In the genomic region with DNA sequence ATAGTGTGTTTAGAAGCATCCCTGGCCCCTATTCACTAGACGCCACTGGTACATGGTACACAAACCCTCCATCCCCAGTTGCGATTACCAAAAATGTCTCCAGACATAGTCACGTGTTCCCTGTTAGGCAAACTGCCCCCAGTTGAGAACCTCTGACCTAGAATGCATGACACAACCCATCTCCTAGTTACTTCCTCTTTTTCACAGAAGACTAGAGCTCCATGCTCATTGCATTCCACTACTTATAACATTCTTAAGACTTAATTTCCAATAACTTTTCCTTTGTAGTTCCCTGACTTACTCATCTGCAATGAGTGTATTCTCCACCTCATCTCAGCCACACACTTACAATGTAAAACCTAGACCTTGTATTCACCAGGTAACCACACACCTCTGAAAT, we compare ENCODE assay signal across 1 cellular context.
TF ChIP-seq lines count a peak whose summit lies in the region.

No MANE protein-coding gene starts in this region.

TF ChIP-seq in K562, 482 proteins besides CTCF, POLR2A, EP300 and RAD21 (continued from another document and continues in another):
- TF ChIP-seq CEBPG (CRISPR knock-in tag; IDR thresholded peaks at IDR 0.05) (no peak), CEBPG (tag; conservative IDR thresholded peaks at IDR 0.05 in 1 of 2, IDR thresholded peaks at IDR 0.05 in 1 of 2) (peak in 1 of 2 experiments; percentile 35; a peak in 2 of 4 replicates), SMAD1 (IDR thresholded peaks at IDR 0.05; ENCODE audit: low read depth, low read length, partially characterized antibody) (no peak), XRCC5 (IDR thresholded peaks at IDR 0.05; ENCODE audit: low read depth, low read length) (no peak), SUPT5H (IDR thresholded peaks at IDR 0.05) (no peak), ZNF778 (CRISPR knock-in tag; IDR thresholded peaks at IDR 0.05) (no peak), ZBTB8A (IDR thresholded peaks at IDR 0.05; ENCODE audit: partially characterized antibody) (no peak), ZNF197 (CRISPR knock-in tag; IDR thresholded peaks at IDR 0.05; ENCODE audit: low read depth) (no peak), ZNF232 (CRISPR knock-in tag; IDR thresholded peaks at IDR 0.05) (no peak), ELF4 (CRISPR knock-in tag; IDR thresholded peaks at IDR 0.05) (no peak), NFYB (IDR thresholded peaks at IDR 0.05; ENCODE audit: extremely low read depth, insufficient read length) (no peak), ZNF398 (CRISPR knock-in tag; IDR thresholded peaks at IDR 0.05) (no peak), ZKSCAN8 (CRISPR knock-in tag; IDR thresholded peaks at IDR 0.05) (no peak), RNF2 (IDR thresholded peaks at IDR 0.05) (no peak), XRCC4 (IDR thresholded peaks at IDR 0.05; ENCODE audit: extremely low read depth, insufficient read depth, insufficient read length) (no peak), MAFG (tag; conservative IDR thresholded peaks at IDR 0.05) (no peak), KLF16 (IDR thresholded peaks at IDR 0.05) (no peak), L3MBTL2 (IDR thresholded peaks at IDR 0.05) (peak; percentile 37; the same call in 1 of the 2 replicates), HOXB6 (CRISPR knock-in tag; IDR thresholded peaks at IDR 0.05; ENCODE audit: borderline replicate concordance) (no peak), DDX20 (tag; IDR thresholded peaks at IDR 0.05; ENCODE audit: low read depth) (no peak), SMARCE1 (IDR thresholded peaks at IDR 0.05) (no peak), ZNF717 (CRISPR knock-in tag; IDR thresholded peaks at IDR 0.05) (no peak), TRIM28 (IDR thresholded peaks at IDR 0.05) (no peak), POLR2H (tag; IDR thresholded peaks at IDR 0.05; ENCODE audit: low read depth) (no peak), NFE2L1 (tag; IDR thresholded peaks at IDR 0.05; ENCODE audit: borderline replicate concordance, low read depth) (no peak), NR2C2 (CRISPR knock-in tag; IDR thresholded peaks at IDR 0.05) (0 out of 2 replicates have a peak, but pooled peaks have one; percentile 34), NR2C2 (tag; IDR thresholded peaks at IDR 0.05) (peak; percentile 71), MIER1 (IDR thresholded peaks at IDR 0.05; ENCODE audit: low read depth) (no peak), HDAC1 (IDR thresholded peaks at IDR 0.05) (no peak), YY1 (IDR thresholded peaks at IDR 0.05; ENCODE audit: borderline replicate concordance in 1 of 3, control insufficient read depth in 1 of 3, extremely low read depth in 1 of 3, insufficient read depth in 3 of 3, insufficient read length in 1 of 3, insufficient replicate concordance in 2 of 3, low read depth in 1 of 3, low read length in 2 of 3) (peak in 1 of 3 experiments; percentile 41), ZNF431 (CRISPR knock-in tag; IDR thresholded peaks at IDR 0.05) (no peak), CREBBP (IDR thresholded peaks at IDR 0.05; ENCODE audit: low read depth, low read length) (no peak), KLF1 (tag; IDR thresholded peaks at IDR 0.05) (no peak), KAT7 (CRISPR knock-in tag; IDR thresholded peaks at IDR 0.05; ENCODE audit: borderline replicate concordance) (no peak), MTA3 (IDR thresholded peaks at IDR 0.05; ENCODE audit: borderline replicate concordance) (no peak), ZNF12 (CRISPR knock-in tag; IDR thresholded peaks at IDR 0.05) (no peak)
- TF ChIP-seq, protein P1, sequence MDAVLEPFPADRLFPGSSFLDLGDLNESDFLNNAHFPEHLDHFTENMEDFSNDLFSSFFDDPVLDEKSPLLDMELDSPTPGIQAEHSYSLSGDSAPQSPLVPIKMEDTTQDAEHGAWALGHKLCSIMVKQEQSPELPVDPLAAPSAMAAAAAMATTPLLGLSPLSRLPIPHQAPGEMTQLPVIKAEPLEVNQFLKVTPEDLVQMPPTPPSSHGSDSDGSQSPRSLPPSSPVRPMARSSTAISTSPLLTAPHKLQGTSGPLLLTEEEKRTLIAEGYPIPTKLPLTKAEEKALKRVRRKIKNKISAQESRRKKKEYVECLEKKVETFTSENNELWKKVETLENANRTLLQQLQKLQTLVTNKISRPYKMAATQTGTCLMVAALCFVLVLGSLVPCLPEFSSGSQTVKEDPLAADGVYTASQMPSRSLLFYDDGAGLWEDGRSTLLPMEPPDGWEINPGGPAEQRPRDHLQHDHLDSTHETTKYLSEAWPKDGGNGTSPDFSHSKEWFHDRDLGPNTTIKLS (IDR thresholded peaks at IDR 0.05; ENCODE audit: borderline replicate concordance, low read depth) = no peak
- TF ChIP-seq, protein P2, sequence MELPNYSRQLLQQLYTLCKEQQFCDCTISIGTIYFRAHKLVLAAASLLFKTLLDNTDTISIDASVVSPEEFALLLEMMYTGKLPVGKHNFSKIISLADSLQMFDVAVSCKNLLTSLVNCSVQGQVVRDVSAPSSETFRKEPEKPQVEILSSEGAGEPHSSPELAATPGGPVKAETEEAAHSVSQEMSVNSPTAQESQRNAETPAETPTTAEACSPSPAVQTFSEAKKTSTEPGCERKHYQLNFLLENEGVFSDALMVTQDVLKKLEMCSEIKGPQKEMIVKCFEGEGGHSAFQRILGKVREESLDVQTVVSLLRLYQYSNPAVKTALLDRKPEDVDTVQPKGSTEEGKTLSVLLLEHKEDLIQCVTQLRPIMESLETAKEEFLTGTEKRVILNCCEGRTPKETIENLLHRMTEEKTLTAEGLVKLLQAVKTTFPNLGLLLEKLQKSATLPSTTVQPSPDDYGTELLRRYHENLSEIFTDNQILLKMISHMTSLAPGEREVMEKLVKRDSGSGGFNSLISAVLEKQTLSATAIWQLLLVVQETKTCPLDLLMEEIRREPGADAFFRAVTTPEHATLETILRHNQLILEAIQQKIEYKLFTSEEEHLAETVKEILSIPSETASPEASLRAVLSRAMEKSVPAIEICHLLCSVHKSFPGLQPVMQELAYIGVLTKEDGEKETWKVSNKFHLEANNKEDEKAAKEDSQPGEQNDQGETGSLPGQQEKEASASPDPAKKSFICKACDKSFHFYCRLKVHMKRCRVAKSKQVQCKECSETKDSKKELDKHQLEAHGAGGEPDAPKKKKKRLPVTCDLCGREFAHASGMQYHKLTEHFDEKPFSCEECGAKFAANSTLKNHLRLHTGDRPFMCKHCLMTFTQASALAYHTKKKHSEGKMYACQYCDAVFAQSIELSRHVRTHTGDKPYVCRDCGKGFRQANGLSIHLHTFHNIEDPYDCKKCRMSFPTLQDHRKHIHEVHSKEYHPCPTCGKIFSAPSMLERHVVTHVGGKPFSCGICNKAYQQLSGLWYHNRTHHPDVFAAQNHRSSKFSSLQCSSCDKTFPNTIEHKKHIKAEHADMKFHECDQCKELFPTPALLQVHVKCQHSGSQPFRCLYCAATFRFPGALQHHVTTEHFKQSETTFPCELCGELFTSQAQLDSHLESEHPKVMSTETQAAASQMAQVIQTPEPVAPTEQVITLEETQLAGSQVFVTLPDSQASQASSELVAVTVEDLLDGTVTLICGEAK (IDR thresholded peaks at IDR 0.05) = no peak
- TF ChIP-seq, protein P2 (CRISPR knock-in tag; IDR thresholded peaks at IDR 0.05) = no peak
- TF ChIP-seq, protein P3, sequence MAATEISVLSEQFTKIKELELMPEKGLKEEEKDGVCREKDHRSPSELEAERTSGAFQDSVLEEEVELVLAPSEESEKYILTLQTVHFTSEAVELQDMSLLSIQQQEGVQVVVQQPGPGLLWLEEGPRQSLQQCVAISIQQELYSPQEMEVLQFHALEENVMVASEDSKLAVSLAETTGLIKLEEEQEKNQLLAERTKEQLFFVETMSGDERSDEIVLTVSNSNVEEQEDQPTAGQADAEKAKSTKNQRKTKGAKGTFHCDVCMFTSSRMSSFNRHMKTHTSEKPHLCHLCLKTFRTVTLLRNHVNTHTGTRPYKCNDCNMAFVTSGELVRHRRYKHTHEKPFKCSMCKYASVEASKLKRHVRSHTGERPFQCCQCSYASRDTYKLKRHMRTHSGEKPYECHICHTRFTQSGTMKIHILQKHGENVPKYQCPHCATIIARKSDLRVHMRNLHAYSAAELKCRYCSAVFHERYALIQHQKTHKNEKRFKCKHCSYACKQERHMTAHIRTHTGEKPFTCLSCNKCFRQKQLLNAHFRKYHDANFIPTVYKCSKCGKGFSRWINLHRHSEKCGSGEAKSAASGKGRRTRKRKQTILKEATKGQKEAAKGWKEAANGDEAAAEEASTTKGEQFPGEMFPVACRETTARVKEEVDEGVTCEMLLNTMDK (IDR thresholded peaks at IDR 0.05; ENCODE audit: borderline replicate concordance, insufficient read depth, low read depth, low read length, poor library complexity, severe bottlenecking) = no peak
- TF ChIP-seq, protein P4, sequence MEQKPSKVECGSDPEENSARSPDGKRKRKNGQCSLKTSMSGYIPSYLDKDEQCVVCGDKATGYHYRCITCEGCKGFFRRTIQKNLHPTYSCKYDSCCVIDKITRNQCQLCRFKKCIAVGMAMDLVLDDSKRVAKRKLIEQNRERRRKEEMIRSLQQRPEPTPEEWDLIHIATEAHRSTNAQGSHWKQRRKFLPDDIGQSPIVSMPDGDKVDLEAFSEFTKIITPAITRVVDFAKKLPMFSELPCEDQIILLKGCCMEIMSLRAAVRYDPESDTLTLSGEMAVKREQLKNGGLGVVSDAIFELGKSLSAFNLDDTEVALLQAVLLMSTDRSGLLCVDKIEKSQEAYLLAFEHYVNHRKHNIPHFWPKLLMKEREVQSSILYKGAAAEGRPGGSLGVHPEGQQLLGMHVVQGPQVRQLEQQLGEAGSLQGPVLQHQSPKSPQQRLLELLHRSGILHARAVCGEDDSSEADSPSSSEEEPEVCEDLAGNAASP (IDR thresholded peaks at IDR 0.05) = no peak
- TF ChIP-seq, protein P5, sequence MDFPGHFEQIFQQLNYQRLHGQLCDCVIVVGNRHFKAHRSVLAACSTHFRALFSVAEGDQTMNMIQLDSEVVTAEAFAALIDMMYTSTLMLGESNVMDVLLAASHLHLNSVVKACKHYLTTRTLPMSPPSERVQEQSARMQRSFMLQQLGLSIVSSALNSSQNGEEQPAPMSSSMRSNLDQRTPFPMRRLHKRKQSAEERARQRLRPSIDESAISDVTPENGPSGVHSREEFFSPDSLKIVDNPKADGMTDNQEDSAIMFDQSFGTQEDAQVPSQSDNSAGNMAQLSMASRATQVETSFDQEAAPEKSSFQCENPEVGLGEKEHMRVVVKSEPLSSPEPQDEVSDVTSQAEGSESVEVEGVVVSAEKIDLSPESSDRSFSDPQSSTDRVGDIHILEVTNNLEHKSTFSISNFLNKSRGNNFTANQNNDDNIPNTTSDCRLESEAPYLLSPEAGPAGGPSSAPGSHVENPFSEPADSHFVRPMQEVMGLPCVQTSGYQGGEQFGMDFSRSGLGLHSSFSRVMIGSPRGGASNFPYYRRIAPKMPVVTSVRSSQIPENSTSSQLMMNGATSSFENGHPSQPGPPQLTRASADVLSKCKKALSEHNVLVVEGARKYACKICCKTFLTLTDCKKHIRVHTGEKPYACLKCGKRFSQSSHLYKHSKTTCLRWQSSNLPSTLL (IDR thresholded peaks at IDR 0.05) = no peak
- TF ChIP-seq, protein P6, sequence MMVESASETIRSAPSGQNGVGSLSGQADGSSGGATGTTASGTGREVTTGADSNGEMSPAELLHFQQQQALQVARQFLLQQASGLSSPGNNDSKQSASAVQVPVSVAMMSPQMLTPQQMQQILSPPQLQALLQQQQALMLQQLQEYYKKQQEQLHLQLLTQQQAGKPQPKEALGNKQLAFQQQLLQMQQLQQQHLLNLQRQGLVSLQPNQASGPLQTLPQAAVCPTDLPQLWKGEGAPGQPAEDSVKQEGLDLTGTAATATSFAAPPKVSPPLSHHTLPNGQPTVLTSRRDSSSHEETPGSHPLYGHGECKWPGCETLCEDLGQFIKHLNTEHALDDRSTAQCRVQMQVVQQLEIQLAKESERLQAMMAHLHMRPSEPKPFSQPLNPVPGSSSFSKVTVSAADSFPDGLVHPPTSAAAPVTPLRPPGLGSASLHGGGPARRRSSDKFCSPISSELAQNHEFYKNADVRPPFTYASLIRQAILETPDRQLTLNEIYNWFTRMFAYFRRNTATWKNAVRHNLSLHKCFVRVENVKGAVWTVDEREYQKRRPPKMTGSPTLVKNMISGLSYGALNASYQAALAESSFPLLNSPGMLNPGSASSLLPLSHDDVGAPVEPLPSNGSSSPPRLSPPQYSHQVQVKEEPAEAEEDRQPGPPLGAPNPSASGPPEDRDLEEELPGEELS (CRISPR knock-in tag; IDR thresholded peaks at IDR 0.05; ENCODE audit: borderline replicate concordance) = no peak
